In the genomic region with DNA sequence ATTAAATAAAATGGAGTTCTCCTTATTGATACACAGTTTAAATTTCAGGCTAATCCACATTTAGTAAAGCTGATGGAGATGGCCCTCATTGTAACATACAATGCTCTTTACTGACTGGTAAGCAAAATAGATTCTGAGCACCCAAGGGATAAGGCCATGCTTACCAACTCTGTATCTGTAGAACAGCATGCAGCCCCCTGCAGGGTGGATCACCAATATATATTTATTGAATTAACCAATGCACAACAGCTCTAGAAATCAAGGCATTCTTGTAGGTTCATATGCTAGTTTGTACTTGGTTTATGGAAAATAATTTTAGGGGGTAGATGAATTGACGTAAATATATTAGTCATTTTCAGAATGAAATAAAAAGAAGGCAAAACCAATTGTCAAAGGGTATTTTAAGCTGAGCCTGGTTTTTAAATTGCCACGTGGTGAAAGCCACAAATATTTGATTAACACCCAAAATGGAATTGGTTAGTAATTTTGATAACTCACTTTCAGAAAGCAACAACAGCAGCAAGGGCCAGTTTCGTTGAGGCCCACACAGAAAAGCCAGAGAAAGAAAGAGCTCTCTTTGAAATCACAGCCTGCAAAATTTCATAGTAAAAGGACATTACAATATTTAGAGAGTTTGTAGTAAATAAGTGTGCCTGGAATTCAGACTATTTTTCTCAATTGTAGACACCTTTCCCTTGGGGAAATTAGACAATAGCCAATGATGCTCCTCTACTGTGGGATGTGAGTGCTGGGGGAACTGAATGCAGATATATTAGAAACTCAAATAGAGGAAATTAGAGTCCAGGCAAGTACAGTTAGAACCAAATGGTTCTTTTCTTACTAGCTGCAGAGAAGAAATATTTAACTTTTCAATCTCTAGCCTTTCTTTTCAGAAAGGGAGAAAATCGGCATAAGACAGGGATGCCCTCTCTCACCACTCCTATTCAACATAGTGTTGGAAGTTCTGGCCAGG, we compare ENCODE assay signal across 1 cellular context.
TF ChIP-seq lines count a peak whose summit lies in the region.

No MANE protein-coding gene starts in this region.

TF ChIP-seq in WTC11, 78 proteins besides CTCF, POLR2A, EP300 and RAD21 (continued from another document):
- TF ChIP-seq, protein P1, sequence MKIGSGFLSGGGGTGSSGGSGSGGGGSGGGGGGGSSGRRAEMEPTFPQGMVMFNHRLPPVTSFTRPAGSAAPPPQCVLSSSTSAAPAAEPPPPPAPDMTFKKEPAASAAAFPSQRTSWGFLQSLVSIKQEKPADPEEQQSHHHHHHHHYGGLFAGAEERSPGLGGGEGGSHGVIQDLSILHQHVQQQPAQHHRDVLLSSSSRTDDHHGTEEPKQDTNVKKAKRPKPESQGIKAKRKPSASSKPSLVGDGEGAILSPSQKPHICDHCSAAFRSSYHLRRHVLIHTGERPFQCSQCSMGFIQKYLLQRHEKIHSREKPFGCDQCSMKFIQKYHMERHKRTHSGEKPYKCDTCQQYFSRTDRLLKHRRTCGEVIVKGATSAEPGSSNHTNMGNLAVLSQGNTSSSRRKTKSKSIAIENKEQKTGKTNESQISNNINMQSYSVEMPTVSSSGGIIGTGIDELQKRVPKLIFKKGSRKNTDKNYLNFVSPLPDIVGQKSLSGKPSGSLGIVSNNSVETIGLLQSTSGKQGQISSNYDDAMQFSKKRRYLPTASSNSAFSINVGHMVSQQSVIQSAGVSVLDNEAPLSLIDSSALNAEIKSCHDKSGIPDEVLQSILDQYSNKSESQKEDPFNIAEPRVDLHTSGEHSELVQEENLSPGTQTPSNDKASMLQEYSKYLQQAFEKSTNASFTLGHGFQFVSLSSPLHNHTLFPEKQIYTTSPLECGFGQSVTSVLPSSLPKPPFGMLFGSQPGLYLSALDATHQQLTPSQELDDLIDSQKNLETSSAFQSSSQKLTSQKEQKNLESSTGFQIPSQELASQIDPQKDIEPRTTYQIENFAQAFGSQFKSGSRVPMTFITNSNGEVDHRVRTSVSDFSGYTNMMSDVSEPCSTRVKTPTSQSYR (CRISPR knock-in tag; IDR thresholded peaks at IDR 0.05): no peak
